26 cellular contexts compared by ENCODE assay signal in genomic region chr7:32928785-32929184, GRCh38.
"Had no signal": no experiment of that assay in that cellular context is flagged by ENCODE, and none has a peak within 500 bp of the region (broad histone marks: within the 10 kb centered on the region; RNA-seq: fewer than 3 reads in every experiment).

No MANE protein-coding gene starts in this region.

- H3K36me3 ChIP-seq: breast epithelium had no signal

- H3K27me3 ChIP-seq: breast epithelium, esophagus muscularis mucosa, foreskin keratinocyte, left lung, neutrophil, right lobe of liver, vagina had no signal

- DNase-seq: activated CD4-positive, alpha-beta memory T cell treated with anti-CD3 and anti-CD28 coated beads, Interleukin-2, amount 10 ng/mL, durations not matched to agents 7 days and 5 days; activated CD4-positive, alpha-beta T cell treated with anti-CD3 and anti-CD28 coated beads, Interleukin-2, amount 10 ng/mL, durations not matched to agents 7 days and 5 days; activated CD4-positive, CD25-positive, alpha-beta regulatory T cell treated with anti-CD3 and anti-CD28 coated beads, Interleukin-2, amount 50 U/mL, for 72 hours; activated CD8-positive, alpha-beta memory T cell treated with anti-CD3 and anti-CD28 coated beads, Interleukin-2, amount 50 U/mL, for 48 hours; activated T-cell treated with anti-CD3 and anti-CD28 coated beads, Interleukin-2, amount 50 U/mL, for 24 hours; foreskin keratinocyte; left lung; lower lobe of right lung; mesendoderm; mucosa of descending colon; nephron progenitor cell; right lobe of liver; stimulated activated CD4-positive, alpha-beta T cell treated with anti-CD3 and anti-CD28 coated beads, Interleukin-2, amount 100 ng/mL, for 48 hours; T1000; trophoblast cell; WERI-Rb-1 had no signal

- H3K4me3 Mint-ChIP-seq: activated CD4-positive, alpha-beta memory T cell treated with anti-CD3 and anti-CD28 coated beads, Interleukin-2, amount 10 ng/mL, durations not matched to agents 7 days and 5 days; activated CD4-positive, alpha-beta T cell treated with anti-CD3 and anti-CD28 coated beads, Interleukin-2, amount 10 ng/mL, durations not matched to agents 7 days and 5 days; activated T-cell treated with anti-CD3 and anti-CD28 coated beads, Interleukin-2, amount 50 U/mL, for 24 hours; central memory CD8-positive, alpha-beta T cell; dendritic cell treated with granulocyte-macrophage colony-stimulating factor and Interleukin-4, amounts not matched to agents 40 ng/mL and 50 ng/mL, for 4 days; nephron progenitor cell; stimulated activated naive CD8-positive, alpha-beta T cell treated with anti-CD3 and anti-CD28 coated beads, Interleukin-15, Interleukin-2, amounts not matched to agents 100 ng/mL and 50 ng/mL, for 24 hours had no signal

- H3K4me1 Mint-ChIP-seq: activated CD4-positive, alpha-beta memory T cell treated with anti-CD3 and anti-CD28 coated beads, Interleukin-2, amount 10 ng/mL, durations not matched to agents 7 days and 5 days; activated CD4-positive, alpha-beta T cell treated with anti-CD3 and anti-CD28 coated beads, Interleukin-2, amount 10 ng/mL, durations not matched to agents 7 days and 5 days; central memory CD8-positive, alpha-beta T cell; nephron progenitor cell had no signal

- H3K27me3 Mint-ChIP-seq: activated CD4-positive, alpha-beta memory T cell treated with anti-CD3 and anti-CD28 coated beads, Interleukin-2, amount 10 ng/mL, durations not matched to agents 7 days and 5 days; activated CD4-positive, alpha-beta T cell treated with anti-CD3 and anti-CD28 coated beads, Interleukin-2, amount 10 ng/mL, durations not matched to agents 7 days and 5 days; activated T-cell treated with anti-CD3 and anti-CD28 coated beads, Interleukin-2, amount 50 U/mL, for 24 hours; central memory CD8-positive, alpha-beta T cell; dendritic cell treated with granulocyte-macrophage colony-stimulating factor and Interleukin-4, amounts not matched to agents 40 ng/mL and 50 ng/mL, for 4 days; stimulated activated naive CD8-positive, alpha-beta T cell treated with anti-CD3 and anti-CD28 coated beads, Interleukin-15, Interleukin-2, amounts not matched to agents 100 ng/mL and 50 ng/mL, for 24 hours had no signal

- H3K27ac ChIP-seq: breast epithelium, esophagus muscularis mucosa, foreskin keratinocyte, left lung, lower lobe of right lung, neutrophil, right lobe of liver, thoracic aorta, vagina, WERI-Rb-1 had no signal

- H3K4me1 ChIP-seq: breast epithelium, foreskin keratinocyte, left lung, lower lobe of right lung, right lobe of liver, vagina had no signal

- H3K27ac Mint-ChIP-seq: activated CD4-positive, alpha-beta memory T cell treated with anti-CD3 and anti-CD28 coated beads, Interleukin-2, amount 10 ng/mL, durations not matched to agents 7 days and 5 days; activated CD4-positive, alpha-beta T cell treated with anti-CD3 and anti-CD28 coated beads, Interleukin-2, amount 10 ng/mL, durations not matched to agents 7 days and 5 days; activated naive CD4-positive, alpha-beta T cell treated with anti-CD3 and anti-CD28 coated beads, Interleukin-2, amount 50 U/mL, for 72 hours; activated T-cell treated with anti-CD3 and anti-CD28 coated beads, Interleukin-2, amount 50 U/mL, for 24 hours; dendritic cell treated with granulocyte-macrophage colony-stimulating factor and Interleukin-4, amounts not matched to agents 40 ng/mL and 50 ng/mL, for 4 days; nephron progenitor cell; stimulated activated naive CD8-positive, alpha-beta T cell treated with anti-CD3 and anti-CD28 coated beads, Interleukin-15, Interleukin-2, amounts not matched to agents 100 ng/mL and 50 ng/mL, for 24 hours had no signal

- FAIRE-seq: islet of Langerhans had no signal

- H3K4me3 ChIP-seq: breast epithelium, esophagus muscularis mucosa, left lung, lower lobe of right lung, mucosa of descending colon, right lobe of liver, thoracic aorta, vagina had no signal

- H3K9me3 Mint-ChIP-seq: activated CD4-positive, alpha-beta memory T cell treated with anti-CD3 and anti-CD28 coated beads, Interleukin-2, amount 10 ng/mL, durations not matched to agents 7 days and 5 days; activated CD4-positive, alpha-beta T cell treated with anti-CD3 and anti-CD28 coated beads, Interleukin-2, amount 10 ng/mL, durations not matched to agents 7 days and 5 days; activated naive CD4-positive, alpha-beta T cell treated with anti-CD3 and anti-CD28 coated beads, Interleukin-2, amount 50 U/mL, for 72 hours; activated T-cell treated with anti-CD3 and anti-CD28 coated beads, Interleukin-2, amount 50 U/mL, for 24 hours; central memory CD8-positive, alpha-beta T cell; dendritic cell treated with granulocyte-macrophage colony-stimulating factor and Interleukin-4, amounts not matched to agents 40 ng/mL and 50 ng/mL, for 4 days; nephron progenitor cell; stimulated activated naive CD8-positive, alpha-beta T cell treated with anti-CD3 and anti-CD28 coated beads, Interleukin-15, Interleukin-2, amounts not matched to agents 100 ng/mL and 50 ng/mL, for 24 hours had no signal

- ATAC-seq: activated naive CD4-positive, alpha-beta T cell treated with anti-CD3 and anti-CD28 coated beads, Interleukin-2, amount 50 U/mL, for 72 hours; foreskin keratinocyte; left lung; lower lobe of right lung; mucosa of descending colon; right lobe of liver had no signal

- H3K9me3 ChIP-seq: breast epithelium, esophagus muscularis mucosa, left lung, lower lobe of right lung, mucosa of descending colon, neutrophil, right lobe of liver, thoracic aorta, vagina had no signal
